In genomic region chr7:13024323-13024722, GRCh38 we compare ENCODE assay signal across 17 cellular contexts.
DNase-seq lines count a peak whose midpoint lies in the region; ATAC-seq and TF ChIP-seq lines count a peak whose summit lies in the region.
"Had no signal": no experiment of that assay in that cellular context is flagged by ENCODE, and none has a peak within 500 bp of the region (broad histone marks: within the 10 kb centered on the region; RNA-seq: fewer than 3 reads in every experiment).

No MANE protein-coding gene starts in this region.

- H3K27me3 Mint-ChIP-seq in endodermal cell (ENCODE audit: insufficient read depth) = no peaks in the 10 kb centered on the region
- no peaks in the 10 kb centered on the region for H3K27me3 Mint-ChIP-seq in GM23338 (ENCODE audit: insufficient read depth, low read depth, poor library complexity)
- H3K27me3 Mint-ChIP-seq: CD4-positive, alpha-beta T cell had no signal

- intact Hi-C loops in right cardiac atrium (cut with DNase I) = no loop called here
- intact Hi-C loops in Right ventricle myocardium inferior (cut with DNase I) = loop anchor here (5.0 kb wide), 1 partner anchor 337 kb away; the partner anchor contains the start of gene ARL4A

- H3K36me3 Mint-ChIP-seq in endodermal cell (ENCODE audit: low read depth) = peaks cover 6% of the 10 kb centered on the region
- H3K36me3 Mint-ChIP-seq in GM23338 (ENCODE audit: low read depth) = no peaks in the 10 kb centered on the region; the same call in 2 of the 3 replicates

- no peak for TF ChIP-seq CTCF in endodermal cell (conservative IDR thresholded peaks at IDR 0.05)
- no peak for TF ChIP-seq CTCF in gastroesophageal sphincter (IDR thresholded peaks at IDR 0.05)
- no peak for TF ChIP-seq CTCF in GM23338 (conservative IDR thresholded peaks at IDR 0.05; ENCODE audit: low read depth in 2 of 2)

- H4K20me1 ChIP-seq in GM23338 (replicated peaks; ENCODE audit: insufficient read depth) = no peaks in the 10 kb centered on the region

- H3K9me3 Mint-ChIP-seq in endodermal cell (peaks cover 7% of the 10 kb centered on the region), GM23338 (peaks cover 7% of the 10 kb centered on the region; the same call in 1 of the 3 replicates)
- H3K9me3 Mint-ChIP-seq: CD4-positive, alpha-beta T cell had no signal

- DNase-seq in right cardiac atrium (no peak), Right ventricle myocardium inferior (ENCODE audit: missing footprints) (no peak), endodermal cell (no peak), CD1c-positive myeloid dendritic cell (ENCODE audit: extremely low spot score) (no peak), GM23338 (ENCODE audit: low spot score) (no peak)
- DNase-seq: CD4-positive, alpha-beta T cell; EL; H9; IMR-90; Karpas-422; MM.1S; NCI-H1930; NCI-H2171; NCI-H774; PC-9 had no signal

- H3K4me1 Mint-ChIP-seq in endodermal cell (peaks cover 28% of the 10 kb centered on the region), GM23338 (peaks cover 12% of the 10 kb centered on the region)

- ATAC-seq in right cardiac atrium (peak; percentile 20 to 33), Right ventricle myocardium inferior (no peak), gastroesophageal sphincter (peak; percentile 34), GM18517 (IDR thresholded peaks at IDR 0.05; ENCODE audit: unreplicated experiment) (no peak), GM23338 (no peak)

- no peak for TF ChIP-seq EP300 in gastroesophageal sphincter (IDR thresholded peaks at IDR 0.05)

- H3K27ac Mint-ChIP-seq in endodermal cell (peak overlapping the region; percentile 69), GM23338 (no peak overlapping the region)
- H3K27ac Mint-ChIP-seq: CD4-positive, alpha-beta T cell; H9 had no signal

- no peaks in the 10 kb centered on the region for H3K9me2 ChIP-seq in GM23338 (ENCODE audit: insufficient read depth)

- H3K36me3 ChIP-seq in endodermal cell (ENCODE audit: control insufficient read depth, insufficient read depth, low read length) (no peaks in the 10 kb centered on the region), gastroesophageal sphincter (no peaks in the 10 kb centered on the region), GM23338 (ENCODE audit: insufficient read depth) (no peaks in the 10 kb centered on the region)

- TF ChIP-seq POLR2A in gastroesophageal sphincter (IDR thresholded peaks at IDR 0.05) = no peak

- no peaks in the 10 kb centered on the region for H3K9me3 ChIP-seq in right cardiac atrium (ENCODE audit: control insufficient read depth, low read length)
- H3K9me3 ChIP-seq in endodermal cell (ENCODE audit: control insufficient read depth, low read length) = no peaks in the 10 kb centered on the region
- H3K9me3 ChIP-seq in gastroesophageal sphincter = no peaks in the 10 kb centered on the region

- H3K4me3 Mint-ChIP-seq in endodermal cell (no peak overlapping the region), GM23338 (no peak overlapping the region)
- H3K4me3 Mint-ChIP-seq: CD4-positive, alpha-beta T cell; H9 had no signal

- H3K4me2 ChIP-seq in GM23338 = no peak overlapping the region
- H3K4me2 ChIP-seq: PC-9 had no signal

- H3K27ac ChIP-seq in right cardiac atrium (ENCODE audit: low read length) = no peak overlapping the region
- H3K27ac ChIP-seq in endodermal cell (ENCODE audit: low read depth, low read length) = no peak overlapping the region
- H3K27ac ChIP-seq in gastroesophageal sphincter = no peak overlapping the region
- H3K27ac ChIP-seq in GM23338 (ENCODE audit: low read depth) = no peak overlapping the region
- H3K27ac ChIP-seq: PC-9 had no signal

- H3K27me3 ChIP-seq in right cardiac atrium (ENCODE audit: control insufficient read depth, insufficient read depth) (no peaks in the 10 kb centered on the region), endodermal cell (ENCODE audit: control insufficient read depth, insufficient read depth, low read length, poor library complexity, severe bottlenecking) (no peaks in the 10 kb centered on the region), gastroesophageal sphincter (no peaks in the 10 kb centered on the region), GM23338 (ENCODE audit: insufficient read depth) (no peaks in the 10 kb centered on the region)

- no peak overlapping the region for H3K9ac ChIP-seq in endodermal cell (ENCODE audit: extremely low read depth, low read length, poor library complexity, severe bottlenecking)

- H3K79me2 ChIP-seq in GM23338 (replicated peaks; ENCODE audit: insufficient read depth) = no peaks in the 10 kb centered on the region

- 22% methylated on average over 1 of the region's 1 CpG for WGBS in right cardiac atrium
- WGBS in endodermal cell (ENCODE audit: insufficient coverage in 1 of 2, insufficient read length in 1 of 2), 2 experiments = 92% methylated on average over 1 of the region's 1 CpG; no CpG with 5 or more reads in 1 of the 2 experiments
- WGBS in gastroesophageal sphincter (ENCODE audit: low coverage in 1 of 2), 2 donors = 9 to 18% methylated on average over 1 of the region's 1 CpG

- no peak overlapping the region for H3K4me3 ChIP-seq in right cardiac atrium (ENCODE audit: low read length)
- peak overlapping the region; percentile 6 for H3K4me3 ChIP-seq in endodermal cell (ENCODE audit: low read length)
- no peak overlapping the region for H3K4me3 ChIP-seq in gastroesophageal sphincter
- no peak overlapping the region for H3K4me3 ChIP-seq in GM23338
- H3K4me3 ChIP-seq: PC-9 had no signal

- H2AFZ ChIP-seq in GM23338 = no peak overlapping the region
- H2AFZ ChIP-seq: PC-9 had no signal

- no peaks in the 10 kb centered on the region for H3F3A ChIP-seq in GM23338 (replicated peaks; ENCODE audit: low read depth)

- H3K4me1 ChIP-seq in right cardiac atrium (ENCODE audit: control insufficient read depth, insufficient read depth, low read length) = no peaks in the 10 kb centered on the region
- peaks cover 21% of the 10 kb centered on the region for H3K4me1 ChIP-seq in endodermal cell (ENCODE audit: control insufficient read depth, insufficient read depth, low read length)
- H3K4me1 ChIP-seq in gastroesophageal sphincter = no peaks in the 10 kb centered on the region
- peaks cover 14% of the 10 kb centered on the region for H3K4me1 ChIP-seq in GM23338 (ENCODE audit: insufficient read depth)

TF ChIP-seq in GM23338, 12 proteins besides CTCF, POLR2A, EP300 and RAD21 (continues in another document):
- TF ChIP-seq ETS1 (IDR thresholded peaks at IDR 0.05) (no peak), STAT1 (IDR thresholded peaks at IDR 0.05; ENCODE audit: unreplicated experiment) (no peak)

Comparison
In these comparisons a context has a peak if more than half of its experiments do, and no peak if none do; other contexts are left out.
1. ATAC-seq: peak in right cardiac atrium (2 of 2) and gastroesophageal sphincter (single experiment); none in Right ventricle myocardium inferior (single experiment), GM18517 (single experiment) and GM23338 (single experiment).